Comparison of ENCODE assay signal across 1 cellular context in the genomic region with DNA sequence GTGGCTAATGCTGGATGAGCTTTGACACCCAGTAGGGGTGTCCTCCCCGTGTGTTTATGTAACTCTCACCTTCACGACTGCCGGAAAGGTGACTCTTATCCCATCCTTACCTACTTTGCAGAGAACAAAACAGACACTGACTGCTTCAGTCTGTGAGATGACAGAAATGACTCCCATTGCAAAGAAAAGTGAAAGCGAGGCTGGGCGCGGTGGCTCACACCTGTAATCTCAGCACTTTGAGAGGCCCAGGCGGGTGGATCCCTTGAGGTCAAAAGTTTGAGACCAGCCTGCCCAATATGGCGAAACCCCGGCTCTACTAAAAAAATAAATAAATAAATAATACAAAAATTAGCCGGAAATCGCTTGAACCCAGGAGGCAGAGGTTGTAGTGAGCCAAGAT.
TF ChIP-seq lines count a peak whose summit lies in the region.

No MANE protein-coding gene starts in this region.

TF ChIP-seq in IMR-90, 13 proteins besides CTCF, POLR2A, EP300 and RAD21 (continued from another document):
- TF ChIP-seq MXI1 (IDR thresholded peaks at IDR 0.05; ENCODE audit: borderline replicate concordance, low read depth, low read length) (no peak), FOS (IDR thresholded peaks at IDR 0.05; ENCODE audit: low read depth, low read length) (no peak), SMC3 (IDR thresholded peaks at IDR 0.05; ENCODE audit: low read depth, low read length) (no peak), MAZ (IDR thresholded peaks at IDR 0.05; ENCODE audit: borderline replicate concordance, low read depth, low read length) (no peak)
- TF ChIP-seq, protein P1, sequence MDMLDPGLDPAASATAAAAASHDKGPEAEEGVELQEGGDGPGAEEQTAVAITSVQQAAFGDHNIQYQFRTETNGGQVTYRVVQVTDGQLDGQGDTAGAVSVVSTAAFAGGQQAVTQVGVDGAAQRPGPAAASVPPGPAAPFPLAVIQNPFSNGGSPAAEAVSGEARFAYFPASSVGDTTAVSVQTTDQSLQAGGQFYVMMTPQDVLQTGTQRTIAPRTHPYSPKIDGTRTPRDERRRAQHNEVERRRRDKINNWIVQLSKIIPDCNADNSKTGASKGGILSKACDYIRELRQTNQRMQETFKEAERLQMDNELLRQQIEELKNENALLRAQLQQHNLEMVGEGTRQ (IDR thresholded peaks at IDR 0.05; ENCODE audit: low read depth, low read length) = no peak
